12 cellular contexts compared by ENCODE assay signal in genomic region chr16:89481556-89481955, GRCh38. TPM values are rescaled to one million over a fixed set of nuclear protein-coding genes. Genes with fewer than 3 reads are reported as not detected.
A peak's percentile ranks its signal among the peaks of the same experiment; 100 is the strongest.
DNase-seq lines count a peak whose midpoint lies in the region; ATAC-seq, FAIRE-seq and TF ChIP-seq lines count a peak whose summit lies in the region.
"Had no signal": no experiment of that assay in that cellular context is flagged by ENCODE, and none has a peak within 500 bp of the region (broad histone marks: within the 10 kb centered on the region; RNA-seq: fewer than 3 reads in every experiment).

No MANE protein-coding gene starts in this region.

- no peak overlapping the region for H2AFZ ChIP-seq in keratinocyte (ENCODE audit: control insufficient read depth, low read length)

- H3K27me3 Mint-ChIP-seq in stimulated activated naive CD8-positive, alpha-beta T cell treated with anti-CD3 and anti-CD28 coated beads, Interleukin-15, Interleukin-2, amounts not matched to agents 100 ng/mL and 50 ng/mL, for 24 hours: no peaks in the 10 kb centered on the region
- H3K27me3 Mint-ChIP-seq in activated naive CD8-positive, alpha-beta T cell: no peaks in the 10 kb centered on the region

- no peaks in the 10 kb centered on the region for H3K9me3 Mint-ChIP-seq in stimulated activated naive CD8-positive, alpha-beta T cell treated with anti-CD3 and anti-CD28 coated beads, Interleukin-15, Interleukin-2, amounts not matched to agents 100 ng/mL and 50 ng/mL, for 24 hours
- H3K9me3 Mint-ChIP-seq in activated naive CD8-positive, alpha-beta T cell (ENCODE audit: low read depth): no peaks in the 10 kb centered on the region

- peaks cover 91% of the 10 kb centered on the region for H3K79me2 ChIP-seq in keratinocyte (ENCODE audit: control insufficient read depth, insufficient read depth, low read length)

- peaks cover 86% of the 10 kb centered on the region for H3K4me1 ChIP-seq in keratinocyte (ENCODE audit: control insufficient read depth, extremely low read depth, insufficient read depth, low read length)
- peaks cover 80% of the 10 kb centered on the region for H3K4me1 ChIP-seq in effector memory CD4-positive, alpha-beta T cell (ENCODE audit: control insufficient read depth, insufficient read depth, low read length, poor library complexity, severe bottlenecking)

- dilution Hi-C loops in keratinocyte (cut with MboI; ENCODE audit: extremely low pct_ligation_motif_present, low sequenced_read_pairs): no loop called here

- TF ChIP-seq POLR2A in GM18505 (IDR thresholded peaks at IDR 0.05; ENCODE audit: borderline replicate concordance, extremely low read depth, insufficient read depth, insufficient read length): no peak

- TF ChIP-seq CTCF in keratinocyte (optimal IDR thresholded peaks at IDR 0.05 in 1 of 3, IDR thresholded peaks at IDR 0.05 in 1 of 3, conservative IDR thresholded peaks at IDR 0.05 in 1 of 3; ENCODE audit: extremely low read depth in 1 of 3, insufficient read depth in 2 of 3, low read length in 3 of 3): no peak

- H3K27me3 ChIP-seq in keratinocyte (ENCODE audit: control insufficient read depth, extremely low read depth, insufficient read depth, low read length): no peaks in the 10 kb centered on the region
- no peaks in the 10 kb centered on the region for H3K27me3 ChIP-seq in effector memory CD4-positive, alpha-beta T cell (replicated peaks; ENCODE audit: control insufficient read depth, insufficient read depth, low read length, poor library complexity, severe bottlenecking)

- H3K9me3 ChIP-seq in keratinocyte (ENCODE audit: control insufficient read depth, low read depth, low read length): no peaks in the 10 kb centered on the region
- no peaks in the 10 kb centered on the region for H3K9me3 ChIP-seq in effector memory CD4-positive, alpha-beta T cell (ENCODE audit: control insufficient read depth, low read length)

- peak overlapping the region; percentile 59 for H3K4me2 ChIP-seq in keratinocyte (ENCODE audit: control insufficient read depth, extremely low read depth, insufficient read depth, low read depth, low read length)

- H3K4me1 Mint-ChIP-seq in stimulated activated naive CD8-positive, alpha-beta T cell treated with anti-CD3 and anti-CD28 coated beads, Interleukin-15, Interleukin-2, amounts not matched to agents 100 ng/mL and 50 ng/mL, for 24 hours (ENCODE audit: low read depth): peaks cover 96% of the 10 kb centered on the region
- H3K4me1 Mint-ChIP-seq in activated naive CD8-positive, alpha-beta T cell (ENCODE audit: low read depth): peaks cover 91% of the 10 kb centered on the region

- no peak for ATAC-seq in stimulated activated naive CD8-positive, alpha-beta T cell treated with anti-CD3 and anti-CD28 coated beads, Interleukin-15, Interleukin-2, amounts not matched to agents 100 U/mL and 50 U/mL, for 24 hours
- ATAC-seq in sciatic nerve: no peak
- no peak for ATAC-seq in GM18505 (IDR thresholded peaks at IDR 0.05; ENCODE audit: unreplicated experiment)

- intact Hi-C loops in sciatic nerve (cut with DNase I): no loop called here

- no peak overlapping the region for H3K4me3 Mint-ChIP-seq in stimulated activated naive CD8-positive, alpha-beta T cell treated with anti-CD3 and anti-CD28 coated beads, Interleukin-15, Interleukin-2, amounts not matched to agents 100 ng/mL and 50 ng/mL, for 24 hours
- peak overlapping the region; percentile 84 for H3K4me3 Mint-ChIP-seq in activated naive CD8-positive, alpha-beta T cell

- H3K36me3 Mint-ChIP-seq in stimulated activated naive CD8-positive, alpha-beta T cell treated with anti-CD3 and anti-CD28 coated beads, Interleukin-15, Interleukin-2, amounts not matched to agents 100 ng/mL and 50 ng/mL, for 24 hours (ENCODE audit: low read depth): peaks cover 49% of the 10 kb centered on the region
- H3K36me3 Mint-ChIP-seq in activated naive CD8-positive, alpha-beta T cell: peaks cover 14% of the 10 kb centered on the region

- H3K36me3 ChIP-seq in keratinocyte (ENCODE audit: control insufficient read depth in 2 of 2, extremely low read depth in 1 of 2, insufficient read depth in 2 of 2, low read length in 2 of 2): peaks cover 0 to 21% of the 10 kb centered on the region in 2 experiments
- H3K36me3 ChIP-seq in effector memory CD4-positive, alpha-beta T cell (ENCODE audit: control insufficient read depth, insufficient read depth, low read length): no peaks in the 10 kb centered on the region

- peak overlapping the region; percentile 53 for H3K9ac ChIP-seq in keratinocyte (ENCODE audit: control insufficient read depth, extremely low read depth, insufficient read depth, low read length)

- peak overlapping the region; percentile 54 for H3K27ac ChIP-seq in keratinocyte (ENCODE audit: control insufficient read depth, insufficient read depth, low read length)
- no peak overlapping the region for H3K27ac ChIP-seq in effector memory CD4-positive, alpha-beta T cell (ENCODE audit: insufficient read depth, low read length, poor library complexity, severe bottlenecking)
- H3K27ac ChIP-seq: HL-60 had no signal

- H3K4me3 ChIP-seq in keratinocyte (ENCODE audit: control insufficient read depth in 2 of 3, extremely low read depth in 1 of 3, insufficient read depth in 2 of 3, low read depth in 1 of 3, low read length in 3 of 3): peak overlapping the region in 1 of 3 experiments; percentile 38
- H3K4me3 ChIP-seq in effector memory CD4-positive, alpha-beta T cell (ENCODE audit: insufficient read depth, low read depth, low read length, poor library complexity, severe bottlenecking): no peak overlapping the region

- peak; percentile 81 for FAIRE-seq in keratinocyte (lab: Jason Lieb, UNC)

- no peak for DNase-seq in stimulated activated naive CD8-positive, alpha-beta T cell treated with anti-CD3 and anti-CD28 coated beads, Interleukin-15, Interleukin-2, amounts not matched to agents 100 U/mL and 50 U/mL, for 24 hours
- DNase-seq in keratinocyte (ENCODE audit: low read depth, low spot score) (no peak), DMS 273 treated with DMSO at 0.1 percent for 48 hours (lab: John Stamatoyannopoulos, UW) (no peak), sciatic nerve (ENCODE audit: low spot score) (no peak)
- DNase-seq in effector memory CD4-positive, alpha-beta T cell: no peak
- DNase-seq: AML-193; NCI-H2107; stimulated activated CD4-positive, alpha-beta T cell treated with anti-CD3 and anti-CD28 coated beads, Interleukin-2, amount 100 ng/mL, for 24 hours had no signal

- peaks cover 69% of the 10 kb centered on the region for H4K20me1 ChIP-seq in keratinocyte (ENCODE audit: control insufficient read depth, extremely low read depth, insufficient read depth, low read length)

- H3K27ac Mint-ChIP-seq in stimulated activated naive CD8-positive, alpha-beta T cell treated with anti-CD3 and anti-CD28 coated beads, Interleukin-15, Interleukin-2, amounts not matched to agents 100 ng/mL and 50 ng/mL, for 24 hours: peak overlapping the region; percentile 59
- peak overlapping the region; percentile 93 for H3K27ac Mint-ChIP-seq in activated naive CD8-positive, alpha-beta T cell

- peaks cover 24% of the 10 kb centered on the region for H3K9me1 ChIP-seq in keratinocyte (ENCODE audit: control insufficient read depth, extremely low read depth, insufficient read depth, low read length)

RNA-seq across cellular contexts. Expression of gene ANKRD11, which starts 8.8 kb away (rescaled TPM):
- 23.8 to 48.1 TPM (median 30.1 TPM) in 3 replicates for polyA plus RNA-seq in keratinocyte
- 213 TPM for polyA plus RNA-seq in keratinocyte (2011; ENCODE audit: low read depth)
- polyA plus RNA-seq in keratinocyte (2011; cell fraction: cytosol; rRNA removed): 28.2 and 41.3 TPM in 2 replicates
- polyA plus RNA-seq in keratinocyte (2011; cell fraction: nucleus; rRNA removed): 136 and 154 TPM in 2 replicates
- polyA plus RNA-seq in keratinocyte (2012; ENCODE audit: low replicate concordance): 64.1 and 79.3 TPM in 2 replicates
- polyA minus RNA-seq in keratinocyte: 22.4 to 90.7 TPM (median 67.2 TPM) in 3 replicates
- 44.5 TPM for polyA minus RNA-seq in keratinocyte (2011; cell fraction: cytosol; rRNA and poly(A)+ RNA removed)
- 81.8 and 119 TPM in 2 replicates for polyA minus RNA-seq in keratinocyte (2011; cell fraction: nucleus; rRNA and poly(A)+ RNA removed)
- 140 TPM for total RNA-seq in sciatic nerve

RNA-seq across cellular contexts. Expression of gene SPG7, which starts 26.6 kb away (rescaled TPM):
- 43.8 to 59.4 TPM (median 45.2 TPM) in 3 replicates for polyA plus RNA-seq in keratinocyte
- polyA plus RNA-seq in keratinocyte (2011; ENCODE audit: low read depth): 61.3 TPM
- polyA plus RNA-seq in keratinocyte (2011; cell fraction: cytosol; rRNA removed): 25.8 and 33.9 TPM in 2 replicates
- polyA plus RNA-seq in keratinocyte (2011; cell fraction: nucleus; rRNA removed): 196 and 220 TPM in 2 replicates
- polyA plus RNA-seq in keratinocyte (2012; ENCODE audit: low replicate concordance): 44.4 and 56.1 TPM in 2 replicates
- 51.9 to 68.9 TPM (median 66.4 TPM) in 3 replicates for polyA minus RNA-seq in keratinocyte
- polyA minus RNA-seq in keratinocyte (2011; cell fraction: cytosol; rRNA and poly(A)+ RNA removed): 54.3 TPM
- polyA minus RNA-seq in keratinocyte (2011; cell fraction: nucleus; rRNA and poly(A)+ RNA removed): 133 and 141 TPM in 2 replicates
- 104 TPM for total RNA-seq in sciatic nerve
